Comparison of ENCODE assay signal across 12 cellular contexts in genomic region chr10:103805781-103806180, GRCh38. TPM values are rescaled to one million over a fixed set of nuclear protein-coding genes. Genes with fewer than 3 reads are reported as not detected.
DNase-seq lines count a peak whose midpoint lies in the region; TF ChIP-seq lines count a peak whose summit lies in the region.
"Had no signal": no experiment of that assay in that cellular context is flagged by ENCODE, and none has a peak within 500 bp of the region (broad histone marks: within the 10 kb centered on the region; RNA-seq: fewer than 3 reads in every experiment).

No MANE protein-coding gene starts in this region.

- H2BK120ac ChIP-seq in mesendoderm (ENCODE audit: low read depth, low read length), result no peak overlapping the region

- H3K9me3 Mint-ChIP-seq in progenitor cell of endocrine pancreas (ENCODE audit: low read depth), result no peaks in the 10 kb centered on the region
- H3K9me3 Mint-ChIP-seq: CD8-positive, alpha-beta memory T cell had no signal

- no peak overlapping the region for H3K4me3 ChIP-seq in A673 (ENCODE audit: low read depth, low read length, poor library complexity, severe bottlenecking)
- H3K4me3 ChIP-seq in mesendoderm (ENCODE audit: low read length), result no peak overlapping the region
- H3K4me3 ChIP-seq in transverse colon, result no peak overlapping the region
- H3K4me3 ChIP-seq in dorsolateral prefrontal cortex, result no peak overlapping the region
- no peak overlapping the region for H3K4me3 ChIP-seq in mammary epithelial cell (replicated peaks in 1 of 3; ENCODE audit: insufficient read depth in 1 of 3, low read depth in 2 of 3, low read length in 3 of 3)
- H3K4me3 ChIP-seq: GM23248 had no signal

- H3K9ac ChIP-seq in mesendoderm (ENCODE audit: low read length) (no peak overlapping the region), mammary epithelial cell (ENCODE audit: insufficient read depth, low read length) (no peak overlapping the region)
- H3K9ac ChIP-seq: GM23248 had no signal

- in situ Hi-C loops in transverse colon (cut with MboI; ENCODE audit: low pct_ligation_motif_present in 1 of 4, low pct_unique_long_range_greater_than_20kb in 1 of 4, low sequenced_read_pairs in 3 of 4), result no loop called here
- in situ Hi-C loops in mammary epithelial cell (cut with MboI; ENCODE audit: low sequenced_read_pairs in 2 of 2), result no loop called here

- no peak overlapping the region for H2BK15ac ChIP-seq in mesendoderm (replicated peaks; ENCODE audit: low read depth)

- TF ChIP-seq CTCF in A673 (conservative IDR thresholded peaks at IDR 0.05; ENCODE audit: low read depth, low read length) (no peak), RWPE1 (conservative IDR thresholded peaks at IDR 0.05; ENCODE audit: low read depth) (no peak), progenitor cell of endocrine pancreas (IDR thresholded peaks at IDR 0.05; ENCODE audit: unreplicated experiment) (no peak), transverse colon (IDR thresholded peaks at IDR 0.05) (no peak), dorsolateral prefrontal cortex (IDR thresholded peaks at IDR 0.05 in 54 of 56, conservative IDR thresholded peaks at IDR 0.05 in 2 of 56; ENCODE audit: low read depth in 1 of 56, partially characterized antibody in 56 of 56) (no peak), mammary epithelial cell (conservative IDR thresholded peaks at IDR 0.05 in 1 of 2, IDR thresholded peaks at IDR 0.05 in 1 of 2; ENCODE audit: extremely low read depth in 1 of 2, insufficient read depth in 1 of 2, low read depth in 1 of 2, low read length in 2 of 2) (no peak)

- TF ChIP-seq POLR2A in transverse colon (IDR thresholded peaks at IDR 0.05), result no peak

- intact Hi-C loops in A673 (cut with micrococcal nuclease; ENCODE audit: unreplicated experiment), result no loop called here
- intact Hi-C loops in transverse colon (cut with DNase I; ENCODE audit: low total_unique reads), result no loop called here
- intact Hi-C loops in dorsolateral prefrontal cortex (cut with DNase I), result no loop called here
- intact Hi-C loops in mammary epithelial cell (cut with micrococcal nuclease), result no loop called here

- POLR2A ChIA-PET in A673 (lab: Charles Lee; ENCODE audit: low non-redundant PET), result no interaction called here
- POLR2A ChIA-PET in RWPE1 (lab: Yijun Ruan, JAX; ENCODE audit: low non-redundant PET), result no interaction called here

- no peak overlapping the region for H4K5ac ChIP-seq in mesendoderm (ENCODE audit: low read length)

- H2AK5ac ChIP-seq in mesendoderm (ENCODE audit: low read length), result no peak overlapping the region

- H3K27ac ChIP-seq in A673 (ENCODE audit: low read depth, low read length, poor library complexity, severe bottlenecking), result peak overlapping the region; percentile 19
- peak overlapping the region; percentile 45 for H3K27ac ChIP-seq in RWPE1
- H3K27ac ChIP-seq in mesendoderm (ENCODE audit: low read depth, low read length), result no peak overlapping the region
- no peak overlapping the region for H3K27ac ChIP-seq in transverse colon
- no peak overlapping the region for H3K27ac ChIP-seq in dorsolateral prefrontal cortex
- no peak overlapping the region for H3K27ac ChIP-seq in mammary epithelial cell (ENCODE audit: insufficient read depth, low read depth, low read length)
- H3K27ac ChIP-seq: GM23248 had no signal

- dilution Hi-C loops in mammary epithelial cell (cut with HindIII; ENCODE audit: low sequenced_read_pairs), result no loop called here

- H3K27me3 ChIP-seq in A673 (replicated peaks; ENCODE audit: insufficient read depth, low read depth, low read length, poor library complexity) (no peaks in the 10 kb centered on the region), mesendoderm (ENCODE audit: insufficient read depth, low read length, poor library complexity) (no peaks in the 10 kb centered on the region), transverse colon (no peaks in the 10 kb centered on the region), dorsolateral prefrontal cortex (no peaks in the 10 kb centered on the region), mammary epithelial cell (ENCODE audit: insufficient read depth, low read length) (no peaks in the 10 kb centered on the region)

- H3K4me3 Mint-ChIP-seq in progenitor cell of endocrine pancreas (ENCODE audit: low read depth), result no peak overlapping the region
- H3K4me3 Mint-ChIP-seq: B cell; CD8-positive, alpha-beta memory T cell had no signal

- peaks cover 42% of the 10 kb centered on the region for H3K4me1 Mint-ChIP-seq in progenitor cell of endocrine pancreas (ENCODE audit: low read depth)

- CTCF ChIA-PET in A673 (lab: Charles Lee) (no interaction called here), RWPE1 (lab: Yijun Ruan, JAX) (no interaction called here), mammary epithelial cell (lab: Charles Lee; ENCODE audit: low non-redundant PET) (no interaction called here)

- no peak overlapping the region for H2AFZ ChIP-seq in mammary epithelial cell (ENCODE audit: low read depth, low read length)
- H2AFZ ChIP-seq: GM23248 had no signal

- H3K4ac ChIP-seq in mesendoderm (ENCODE audit: low read depth, low read length), result peak overlapping the region; percentile 57

- H3K79me2 ChIP-seq in mesendoderm (ENCODE audit: control insufficient read depth, insufficient read depth, low read length) (no peaks in the 10 kb centered on the region), mammary epithelial cell (ENCODE audit: insufficient read depth, low read length) (peaks cover 93% of the 10 kb centered on the region)

- H3K23ac ChIP-seq in mesendoderm (ENCODE audit: low read length), result no peak overlapping the region

- H3K4me1 ChIP-seq in A673 (ENCODE audit: insufficient read depth, low read length, poor library complexity, severe bottlenecking), result peaks cover 25% of the 10 kb centered on the region
- H3K4me1 ChIP-seq in mesendoderm (ENCODE audit: control insufficient read depth, low read depth, low read length), result peaks cover 16% of the 10 kb centered on the region
- H3K4me1 ChIP-seq in transverse colon, result peaks cover 13 to 39% (median 23%) of the 10 kb centered on the region in 4 donors
- H3K4me1 ChIP-seq in mammary epithelial cell (ENCODE audit: insufficient read depth, low read length), result peaks cover 52% of the 10 kb centered on the region

- no peak overlapping the region for H2BK5ac ChIP-seq in mesendoderm (ENCODE audit: low read length)

- DNase-seq in A673 (ENCODE audit: low spot score) (no peak), RWPE1 (ENCODE audit: low spot score) (no peak), mesendoderm (no peak), progenitor cell of endocrine pancreas (ENCODE audit: low spot score, unreplicated experiment) (no peak), transverse colon (no peak), dorsolateral prefrontal cortex (no peak), mammary epithelial cell (no peak)
- no peak for DNase-seq in activated T-cell treated with anti-CD3 and anti-CD28 coated beads, Interleukin-2, amount 50 U/mL, for 1 hour
- DNase-seq: Caco-2; CD8-positive, alpha-beta memory T cell; GM23248 had no signal

- no peak overlapping the region for H3K56ac ChIP-seq in mesendoderm (ENCODE audit: low read length)

- no peaks in the 10 kb centered on the region for H3K9me3 ChIP-seq in A673 (ENCODE audit: low read depth, low read length, poor library complexity, severe bottlenecking)
- no peaks in the 10 kb centered on the region for H3K9me3 ChIP-seq in transverse colon
- H3K9me3 ChIP-seq in mammary epithelial cell (replicated peaks; ENCODE audit: insufficient read depth, low read length), result no peaks in the 10 kb centered on the region
- H3K9me3 ChIP-seq: Caco-2 had no signal

- no peak overlapping the region for H3K4me2 ChIP-seq in mesendoderm (ENCODE audit: low read length)
- no peak overlapping the region for H3K4me2 ChIP-seq in mammary epithelial cell (ENCODE audit: insufficient read depth, low read depth, low read length)

- H3K27ac Mint-ChIP-seq in progenitor cell of endocrine pancreas, result peak overlapping the region; percentile 19
- H3K27ac Mint-ChIP-seq: B cell had no signal

- H3K36me3 Mint-ChIP-seq in progenitor cell of endocrine pancreas (ENCODE audit: insufficient read depth), result no peaks in the 10 kb centered on the region
- H3K36me3 Mint-ChIP-seq: CD8-positive, alpha-beta memory T cell had no signal

- H4K20me1 ChIP-seq in mammary epithelial cell (ENCODE audit: insufficient read depth, low read length), result no peaks in the 10 kb centered on the region

- BruUV-seq in A673 (replicated peaks; lab: Mats Ljungman, UMichigan), result no TSS peak
- BruUV-seq in mammary epithelial cell (replicated peaks; lab: Mats Ljungman, UMichigan), result no TSS peak

- TF ChIP-seq EP300 in transverse colon (IDR thresholded peaks at IDR 0.05; ENCODE audit: low read depth), result no peak

- H3K18ac ChIP-seq in mesendoderm (ENCODE audit: low read length), result no peak overlapping the region

- peaks cover 14% of the 10 kb centered on the region for H3K79me1 ChIP-seq in mesendoderm (ENCODE audit: low read length)

- H3K36me3 ChIP-seq in A673 (ENCODE audit: insufficient read depth, low read length, poor library complexity, severe bottlenecking), result peaks cover 2% of the 10 kb centered on the region
- no peaks in the 10 kb centered on the region for H3K36me3 ChIP-seq in mesendoderm (ENCODE audit: control insufficient read depth, insufficient read depth, low read length)
- H3K36me3 ChIP-seq in transverse colon, result no peaks in the 10 kb centered on the region
- peaks cover 15% of the 10 kb centered on the region for H3K36me3 ChIP-seq in mammary epithelial cell (ENCODE audit: insufficient read depth, low read length)

- no CpG with 5 or more reads among the region's 6 CpGs for WGBS in mesendoderm (ENCODE audit: extremely low coverage, insufficient coverage, low lambda C conversion rate)
- 84 to 100% methylated on average over 1 to 6 of the region's 6 CpGs for WGBS in transverse colon (ENCODE audit: low coverage in 1 of 2), 2 donors
- 95% methylated on average over 6 of the region's 6 CpGs for WGBS in mammary epithelial cell (ENCODE audit: low coverage, missing lambda C conversion rate)

- H3K27me3 Mint-ChIP-seq in progenitor cell of endocrine pancreas, result no peaks in the 10 kb centered on the region

- H4K8ac ChIP-seq in mesendoderm (ENCODE audit: low read depth, low read length), result no peak overlapping the region

RNA-seq across cellular contexts. Expression of gene SH3PXD2A, which starts 49.6 kb away (rescaled TPM):
- total RNA-seq in A673 (2021) (54.9 and 57.1 TPM in 2 replicates), progenitor cell of endocrine pancreas (25.5 and 28.0 TPM in 2 replicates), transverse colon (10 to 100 TPM; 26.5 to 56.9 (median 33.3) TPM), dorsolateral prefrontal cortex (100 to 1,000 TPM in 3 of 120 experiments, 10 to 100 TPM in 117; 48.4 to 103 (median 64.6) TPM), mammary epithelial cell (100 to 1,000 TPM in 1 of 2 donors, 10 to 100 TPM in 1; 72.2 to 116 TPM)
- 7.7 TPM for polyA plus RNA-seq in mesendoderm (2013, experiment 1 of 2)
- polyA plus RNA-seq in mesendoderm (2013, experiment 2 of 2), result 7.8 TPM
- 35.3 TPM for polyA plus RNA-seq in mammary epithelial cell
- polyA minus RNA-seq in mammary epithelial cell, result 112 TPM

Comparison
In these comparisons a context has a peak if more than half of its experiments do, and no peak if none do; other contexts are left out.
1. H3K27ac ChIP-seq: peak in A673 (single experiment) and RWPE1 (single experiment); none in mesendoderm (single experiment), transverse colon (0 of 4), dorsolateral prefrontal cortex (0 of 59) and mammary epithelial cell (single experiment).